8 cellular contexts compared by ENCODE assay signal in genomic region chr6:45377555-45378323, GRCh38. TPM values are rescaled to one million over a fixed set of nuclear protein-coding genes. Genes with fewer than 3 reads are reported as not detected.
DNase-seq lines count a peak whose midpoint lies in the region; ATAC-seq, FAIRE-seq and TF ChIP-seq lines count a peak whose summit lies in the region.

Gene SUPT3H (minus strand): TSS chr6:45377934.

- FAIRE-seq in RCC 7860 (lab: Jason Lieb, UNC): no peak

- H3K4me3 Mint-ChIP-seq in activated T-helper 17 cell treated with anti-CD3 and anti-CD28 coated beads, Interleukin-2, amount 50 U/mL, for 72 hours: peak within 1 kb of the TSS; percentile 91
- peak within 1 kb of the TSS; percentile 100 for H3K4me3 Mint-ChIP-seq in natural killer cell treated with Interleukin-12 subunit alpha and Interleukin-12 subunit beta and Interleukin-15 and Interleukin-18, amount 100 ng/mL, for 72 hours

- peak within 1 kb of the TSS; percentile 100 for H3K27ac Mint-ChIP-seq in activated T-helper 17 cell treated with anti-CD3 and anti-CD28 coated beads, Interleukin-2, amount 50 U/mL, for 72 hours
- peak within 1 kb of the TSS; percentile 99 for H3K27ac Mint-ChIP-seq in natural killer cell treated with Interleukin-12 subunit alpha and Interleukin-12 subunit beta and Interleukin-15 and Interleukin-18, amount 100 ng/mL, for 72 hours

- H3K4me3 ChIP-seq in DOHH2 (ENCODE audit: low read length): peak within 1 kb of the TSS; percentile 95

- H3K9me3 Mint-ChIP-seq in activated T-helper 17 cell treated with anti-CD3 and anti-CD28 coated beads, Interleukin-2, amount 50 U/mL, for 72 hours: no peaks in the 10 kb centered on the region
- no peaks in the 10 kb centered on the region for H3K9me3 Mint-ChIP-seq in natural killer cell treated with Interleukin-12 subunit alpha and Interleukin-12 subunit beta and Interleukin-15 and Interleukin-18, amount 100 ng/mL, for 72 hours

- peaks cover 10% of the 10 kb centered on the region for H3K36me3 Mint-ChIP-seq in activated T-helper 17 cell treated with anti-CD3 and anti-CD28 coated beads, Interleukin-2, amount 50 U/mL, for 72 hours (ENCODE audit: low read depth)
- no peaks in the 10 kb centered on the region for H3K36me3 Mint-ChIP-seq in natural killer cell treated with Interleukin-12 subunit alpha and Interleukin-12 subunit beta and Interleukin-15 and Interleukin-18, amount 100 ng/mL, for 72 hours

- no peaks in the 10 kb centered on the region for H3K27me3 ChIP-seq in DOHH2 (ENCODE audit: control insufficient read depth, low read length)

- no peaks in the 10 kb centered on the region for H3K27me3 Mint-ChIP-seq in activated T-helper 17 cell treated with anti-CD3 and anti-CD28 coated beads, Interleukin-2, amount 50 U/mL, for 72 hours
- no peaks in the 10 kb centered on the region for H3K27me3 Mint-ChIP-seq in natural killer cell treated with Interleukin-12 subunit alpha and Interleukin-12 subunit beta and Interleukin-15 and Interleukin-18, amount 100 ng/mL, for 72 hours

- no peaks in the 10 kb centered on the region for H4K20me1 ChIP-seq in DOHH2 (ENCODE audit: control insufficient read depth, insufficient read depth, low read depth, low read length)

- H3K4me1 ChIP-seq in DOHH2 (ENCODE audit: control insufficient read depth, low read length): peaks cover 36% of the 10 kb centered on the region

- peaks cover 25% of the 10 kb centered on the region for H3K79me2 ChIP-seq in DOHH2 (ENCODE audit: control insufficient read depth, low read length)

- DNase-seq in KG1 (lab: John Stamatoyannopoulos, UW) (peak; percentile 94), RCC 7860 (ENCODE audit: low spot score) (peak; percentile 84), fibroblast of peridontal ligament (ENCODE audit: extremely low read depth) (peak; percentile 84)
- DNase-seq in natural killer cell treated with Interleukin-12 subunit alpha and Interleukin-12 subunit beta and Interleukin-15 and Interleukin-18, amount 100 ng/mL, for 72 hours (ENCODE audit: low spot score): peak; percentile 94
- DNase-seq in stimulated activated naive CD4-positive, alpha-beta T cell treated with Interleukin-2 at 50 U/mL for 16 hours (lab: John Stamatoyannopoulos, UW): peak; percentile 94

- peak; percentile 91 for ATAC-seq in GM21737 (IDR thresholded peaks at IDR 0.05; ENCODE audit: unreplicated experiment)
- ATAC-seq in activated T-helper 17 cell treated with anti-CD3 and anti-CD28 coated beads, Interleukin-2, amount 50 U/mL, for 72 hours (replicated peaks): peak; percentile 89
- ATAC-seq in natural killer cell treated with Interleukin-12 subunit alpha and Interleukin-12 subunit beta and Interleukin-15 and Interleukin-18, amount 100 ng/mL, for 72 hours: peak; percentile 93 to 95

- H3K27ac ChIP-seq in DOHH2 (ENCODE audit: low read depth, low read length): peak within 1 kb of the TSS; percentile 83

- no peaks in the 10 kb centered on the region for H3K9me3 ChIP-seq in DOHH2 (ENCODE audit: control insufficient read depth, insufficient read depth, low read length)

- H3F3A ChIP-seq in DOHH2 (ENCODE audit: control insufficient read depth, insufficient read depth): no peaks in the 10 kb centered on the region

- H3K4me2 ChIP-seq in DOHH2 (ENCODE audit: low read length): peak within 1 kb of the TSS; percentile 69

- no peak for TF ChIP-seq CTCF in DOHH2 (IDR thresholded peaks at IDR 0.05; ENCODE audit: low read depth, low read length, poor library complexity, severe bottlenecking)

- H3K36me3 ChIP-seq in DOHH2 (ENCODE audit: control insufficient read depth, low read length): no peaks in the 10 kb centered on the region

- H3K9me2 ChIP-seq in DOHH2 (replicated peaks; ENCODE audit: control insufficient read depth, low read length): no peaks in the 10 kb centered on the region

- peaks cover 14% of the 10 kb centered on the region for H3K4me1 Mint-ChIP-seq in activated T-helper 17 cell treated with anti-CD3 and anti-CD28 coated beads, Interleukin-2, amount 50 U/mL, for 72 hours
- H3K4me1 Mint-ChIP-seq in natural killer cell treated with Interleukin-12 subunit alpha and Interleukin-12 subunit beta and Interleukin-15 and Interleukin-18, amount 100 ng/mL, for 72 hours (ENCODE audit: low read depth in 2 of 2): peaks cover 20 to 21% of the 10 kb centered on the region in 2 donors

RNA-seq across cellular contexts. Expression of gene SUPT3H, which starts in this region (rescaled TPM):
- 10 to 100 TPM; 12.1 to 20.0 TPM for total RNA-seq in activated T-helper 17 cell treated with anti-CD3 and anti-CD28 coated beads, Interleukin-2, amount 50 U/mL, for 72 hours
- 1 to 10 TPM; 5.3 to 9.6 TPM for total RNA-seq in natural killer cell treated with Interleukin-12 subunit alpha and Interleukin-12 subunit beta and Interleukin-15 and Interleukin-18, amount 100 ng/mL, for 72 hours

Comparison
In these comparisons a context has a peak if more than half of its experiments do, and no peak if none do; other contexts are left out.
1. Peak in every context shown above with its lines: DNase-seq, ATAC-seq, H3K4me3 ChIP-seq and H3K27ac ChIP-seq.